In the genomic region with DNA sequence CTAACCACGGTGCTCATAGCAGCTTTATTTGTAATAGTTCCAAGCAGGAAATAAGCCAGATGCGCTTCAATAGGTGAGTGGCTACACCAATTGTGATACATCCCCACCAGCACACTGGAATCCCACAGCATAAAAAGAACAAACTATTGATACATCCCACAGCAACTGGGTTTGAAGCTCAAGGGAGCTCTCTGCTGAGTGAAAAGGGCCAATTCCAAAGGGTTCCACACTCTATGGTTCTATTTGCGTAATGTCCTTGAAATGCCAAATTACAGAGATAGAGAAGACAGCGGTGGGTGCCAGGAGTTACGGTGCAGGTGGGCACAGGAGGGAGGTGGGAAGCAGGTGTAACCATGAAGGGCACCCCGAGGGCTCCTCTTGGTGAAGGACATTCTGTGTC, we compare ENCODE assay signal across 6 cellular contexts.
"Had no signal": no experiment of that assay in that cellular context is flagged by ENCODE, and none has a peak within 500 bp of the region (broad histone marks: within the 10 kb centered on the region; RNA-seq: fewer than 3 reads in every experiment).

No MANE protein-coding gene starts in this region.

- ATAC-seq: HepG2 had no signal

- DNase-seq: GM23248, GOT3, H9, HCEC 1CT had no signal

- H2AFZ ChIP-seq: GM23248 had no signal

- FAIRE-seq: HepG2 had no signal

- H3K27ac ChIP-seq: GM23248, HL-60 had no signal

- H3K4me3 ChIP-seq: GM23248 had no signal
